In genomic region chr10:12419279-12419847, GRCh38 we compare ENCODE assay signal across 9 cellular contexts.
A peak's percentile ranks its signal among the peaks of the same experiment; 100 is the strongest.
DNase-seq lines count a peak whose midpoint lies in the region; ATAC-seq lines count a peak whose summit lies in the region.
"Had no signal": no experiment of that assay in that cellular context is flagged by ENCODE, and none has a peak within 500 bp of the region (broad histone marks: within the 10 kb centered on the region; RNA-seq: fewer than 3 reads in every experiment).

No MANE protein-coding gene starts in this region.

- no peak overlapping the region for H2AFZ ChIP-seq in neuronal stem cell (ENCODE audit: low read length)

- H3K27ac ChIP-seq in neuronal stem cell (replicated peaks; ENCODE audit: low read length), result no peak overlapping the region
- H3K27ac ChIP-seq: 22Rv1 had no signal

- intact Hi-C loops in head of caudate nucleus (cut with DNase I), result no loop called here

- H3K18ac ChIP-seq in neuronal stem cell (ENCODE audit: low read length), result no peak overlapping the region

- ATAC-seq in GM19455 (IDR thresholded peaks at IDR 0.05; ENCODE audit: unreplicated experiment), result no peak

- no peak overlapping the region for H2AK5ac ChIP-seq in neuronal stem cell (ENCODE audit: low read depth, low read length)

- H4K8ac ChIP-seq in neuronal stem cell (ENCODE audit: low read depth, low read length), result no peak overlapping the region

- no peak overlapping the region for H3K4me3 ChIP-seq in neuronal stem cell (ENCODE audit: low read length in 2 of 2)

- WGBS in neuronal stem cell (ENCODE audit: extremely low coverage in 2 of 2, insufficient read length in 2 of 2, insufficient replicate concordance in 1 of 2), 2 donors, result no CpG with 5 or more reads among the region's 9 CpGs

- DNase-seq in DMS53 (lab: John Stamatoyannopoulos, UW), result peak; percentile 26
- DNase-seq in DMS53 treated with DMSO at 0.1 percent for 48 hours (lab: John Stamatoyannopoulos, UW; ENCODE audit: unreplicated experiment), result no peak
- DNase-seq in activated T-cell treated with anti-CD3 and anti-CD28 coated beads, Interleukin-2, amount 50 U/mL, for 1 hour, result peak; percentile 49
- peak; percentile 98 for DNase-seq in glomerular visceral epithelial cell (ENCODE audit: extremely low spot score)
- peak; percentile 39 for DNase-seq in stimulated activated CD8-positive, alpha-beta memory T cell treated with anti-CD3 and anti-CD28 coated beads, Interleukin-12 subunit alpha, Interleukin-12 subunit beta, amount 100 ng/mL, for 24 hours (ENCODE audit: extremely low read depth)
- no peak for DNase-seq in head of caudate nucleus
- DNase-seq in neuronal stem cell (ENCODE audit: low spot score), result no peak

- H3K36me3 ChIP-seq in neuronal stem cell (replicated peaks in 1 of 2; ENCODE audit: control insufficient read depth in 2 of 2, insufficient read depth in 2 of 2, low read length in 2 of 2), result no peaks in the 10 kb centered on the region

- no peak overlapping the region for H3K4me2 ChIP-seq in neuronal stem cell (ENCODE audit: insufficient read depth, low read length, poor library complexity, severe bottlenecking)

- peaks cover 1% of the 10 kb centered on the region for H3K79me1 ChIP-seq in neuronal stem cell (ENCODE audit: low read depth, low read length)

- no peak overlapping the region for H2BK120ac ChIP-seq in neuronal stem cell (ENCODE audit: low read depth, low read length)

- H3K4me1 ChIP-seq in neuronal stem cell (ENCODE audit: control insufficient read depth in 2 of 2, insufficient read depth in 1 of 2, low read depth in 1 of 2, low read length in 2 of 2), result no peaks in the 10 kb centered on the region

- no peak overlapping the region for H3K9ac ChIP-seq in neuronal stem cell (ENCODE audit: low read depth, low read length, poor library complexity)

- H3K27me3 ChIP-seq in neuronal stem cell (ENCODE audit: control insufficient read depth in 3 of 3, insufficient read depth in 3 of 3, low read depth in 1 of 3, low read length in 3 of 3), result no peaks in the 10 kb centered on the region

- H2BK15ac ChIP-seq in neuronal stem cell (ENCODE audit: low read length), result no peak overlapping the region

- no peak overlapping the region for H3K4ac ChIP-seq in neuronal stem cell (ENCODE audit: low read length)

- no peak overlapping the region for H4K91ac ChIP-seq in neuronal stem cell (ENCODE audit: low read depth, low read length, poor library complexity)

- no peak overlapping the region for H2BK5ac ChIP-seq in neuronal stem cell (ENCODE audit: low read length)

- H3K14ac ChIP-seq in neuronal stem cell (ENCODE audit: low read length), result no peak overlapping the region

- no peaks in the 10 kb centered on the region for H3K9me3 ChIP-seq in neuronal stem cell (replicated peaks in 1 of 2; ENCODE audit: control insufficient read depth in 2 of 2, insufficient read depth in 1 of 2, low read depth in 1 of 2, low read length in 2 of 2)

- no peak overlapping the region for H2BK12ac ChIP-seq in neuronal stem cell (ENCODE audit: low read length)

- no peak overlapping the region for H3K23ac ChIP-seq in neuronal stem cell (ENCODE audit: low read depth, low read length, poor library complexity)

Comparison
In these comparisons a context has a peak if more than half of its experiments do, and no peak if none do; other contexts are left out.
1. DNase-seq: peak in DMS53 (single experiment), activated T-cell treated with anti-CD3 and anti-CD28 coated beads, Interleukin-2, amount 50 U/mL, for 1 hour (single experiment), glomerular visceral epithelial cell (single experiment) and stimulated activated CD8-positive, alpha-beta memory T cell treated with anti-CD3 and anti-CD28 coated beads, Interleukin-12 subunit alpha, Interleukin-12 subunit beta, amount 100 ng/mL, for 24 hours (single experiment); none in DMS53 treated with DMSO at 0.1 percent for 48 hours (single experiment), head of caudate nucleus (0 of 42) and neuronal stem cell (single experiment).